ENCODE assay signal across 26 cellular contexts in genomic region chr14:102197317-102197850, GRCh38. TPM values are rescaled to one million over a fixed set of nuclear protein-coding genes. Genes with fewer than 3 reads are reported as not detected.
DNase-seq lines count a peak whose midpoint lies in the region; ATAC-seq, FAIRE-seq and TF ChIP-seq lines count a peak whose summit lies in the region.
"Had no signal": no experiment of that assay in that cellular context is flagged by ENCODE, and none has a peak within 500 bp of the region (broad histone marks: within the 10 kb centered on the region; RNA-seq: fewer than 3 reads in every experiment).

No MANE protein-coding gene starts in this region.

- peaks cover 39% of the 10 kb centered on the region for H3K36me3 Mint-ChIP-seq in activated CD8-positive, alpha-beta T cell treated with anti-CD3 and anti-CD28 coated beads for 36 hours (ENCODE audit: low read depth)
- peaks cover 48% of the 10 kb centered on the region for H3K36me3 Mint-ChIP-seq in activated CD8-positive, alpha-beta T cell treated with anti-CD3 and anti-CD28 coated beads, Interleukin-2, amount 10 ng/mL, durations not matched to agents 7 days and 5 days (ENCODE audit: low read depth)

- H3K27ac ChIP-seq in angular gyrus (ENCODE audit: low read depth, low read length) (peak overlapping the region; percentile 100), keratinocyte (ENCODE audit: control insufficient read depth, insufficient read depth, low read length) (no peak overlapping the region)
- H3K27ac ChIP-seq: brain microvascular endothelial cell, coronary artery, GM23248, prostate gland, RWPE1, thyroid gland had no signal

- H3K27me3 Mint-ChIP-seq in activated CD8-positive, alpha-beta T cell treated with anti-CD3 and anti-CD28 coated beads for 36 hours, result no peaks in the 10 kb centered on the region
- no peaks in the 10 kb centered on the region for H3K27me3 Mint-ChIP-seq in activated CD8-positive, alpha-beta T cell treated with anti-CD3 and anti-CD28 coated beads, Interleukin-2, amount 10 ng/mL, durations not matched to agents 7 days and 5 days (ENCODE audit: low read depth)
- H3K27me3 Mint-ChIP-seq: activated B cell treated with CpG ODN at 0.5 μM for 24 hours; activated CD4-positive, alpha-beta memory T cell treated with anti-CD3 and anti-CD28 coated beads, Interleukin-2, amount 10 ng/mL, durations not matched to agents 7 days and 5 days; B cell had no signal

- DNase-seq in activated CD8-positive, alpha-beta T cell treated with anti-CD3 and anti-CD28 coated beads for 36 hours, result no peak
- DNase-seq in activated CD8-positive, alpha-beta T cell treated with anti-CD3 and anti-CD28 coated beads, Interleukin-2, amount 10 ng/mL, durations not matched to agents 7 days and 5 days, result no peak
- DNase-seq in keratinocyte (ENCODE audit: low read depth, low spot score) (no peak), superior temporal gyrus (ENCODE audit: extremely low spot score) (peak; percentile 45), NCI-H2107 (lab: John Stamatoyannopoulos, UW) (no peak)
- no peak for DNase-seq in central memory CD4-positive, alpha-beta T cell
- DNase-seq: 8988T; activated B cell treated with CpG ODN at 0.5 μM for 24 hours; activated CD4-positive, alpha-beta memory T cell treated with anti-CD3 and anti-CD28 coated beads, Interleukin-2, amount 10 ng/mL, durations not matched to agents 7 days and 5 days; activated T-cell treated with anti-CD3 and anti-CD28 coated beads, Interleukin-2, amount 50 U/mL, for 1 hour; brain microvascular endothelial cell; GM23248; immature natural killer cell; mucosa of descending colon; NCI-H1048; NCI-H187; NCI-H748 treated with DMSO at 0.1 percent for 48 hours; SK-N-SH; T1000; thyroid gland had no signal

- no peaks in the 10 kb centered on the region for H3K9me3 ChIP-seq in keratinocyte (ENCODE audit: control insufficient read depth, low read depth, low read length)
- H3K9me3 ChIP-seq: mucosa of descending colon, prostate gland, SK-N-SH, thyroid gland had no signal

- H3K4me2 ChIP-seq in keratinocyte (ENCODE audit: control insufficient read depth, extremely low read depth, insufficient read depth, low read depth, low read length), result no peak overlapping the region
- H3K4me2 ChIP-seq: SK-N-SH had no signal

- H3K27me3 ChIP-seq in keratinocyte (ENCODE audit: control insufficient read depth, extremely low read depth, insufficient read depth, low read length), result no peaks in the 10 kb centered on the region
- H3K27me3 ChIP-seq: brain microvascular endothelial cell, thyroid gland had no signal

- no peak overlapping the region for H3K4me3 Mint-ChIP-seq in activated CD8-positive, alpha-beta T cell treated with anti-CD3 and anti-CD28 coated beads for 36 hours
- H3K4me3 Mint-ChIP-seq in activated CD8-positive, alpha-beta T cell treated with anti-CD3 and anti-CD28 coated beads, Interleukin-2, amount 10 ng/mL, durations not matched to agents 7 days and 5 days, result no peak overlapping the region
- H3K4me3 Mint-ChIP-seq: activated B cell treated with CpG ODN at 0.5 μM for 24 hours; activated CD4-positive, alpha-beta memory T cell treated with anti-CD3 and anti-CD28 coated beads, Interleukin-2, amount 10 ng/mL, durations not matched to agents 7 days and 5 days; B cell had no signal

- POLR2A ChIA-PET in activated CD8-positive, alpha-beta T cell treated with anti-CD3 and anti-CD28 coated beads for 36 hours (lab: Charles Lee), result no interaction called here
- POLR2A ChIA-PET in activated CD8-positive, alpha-beta T cell treated with anti-CD3 and anti-CD28 coated beads, Interleukin-2, amount 10 ng/mL, durations not matched to agents 7 days and 5 days (lab: Charles Lee), result no interaction called here

- peaks cover 57% of the 10 kb centered on the region for H3K79me2 ChIP-seq in keratinocyte (ENCODE audit: control insufficient read depth, insufficient read depth, low read length)

- no peaks in the 10 kb centered on the region for H3K9me1 ChIP-seq in keratinocyte (ENCODE audit: control insufficient read depth, extremely low read depth, insufficient read depth, low read length)

- H3K27ac Mint-ChIP-seq in activated CD8-positive, alpha-beta T cell treated with anti-CD3 and anti-CD28 coated beads for 36 hours, result peak overlapping the region; percentile 1
- no peak overlapping the region for H3K27ac Mint-ChIP-seq in activated CD8-positive, alpha-beta T cell treated with anti-CD3 and anti-CD28 coated beads, Interleukin-2, amount 10 ng/mL, durations not matched to agents 7 days and 5 days
- H3K27ac Mint-ChIP-seq: activated B cell treated with CpG ODN at 0.5 μM for 24 hours; activated CD4-positive, alpha-beta memory T cell treated with anti-CD3 and anti-CD28 coated beads, Interleukin-2, amount 10 ng/mL, durations not matched to agents 7 days and 5 days; B cell had no signal

- intact Hi-C loops in activated CD8-positive, alpha-beta T cell treated with anti-CD3 and anti-CD28 coated beads for 36 hours (cut with micrococcal nuclease), result no loop called here

- no peak for TF ChIP-seq CTCF in activated CD8-positive, alpha-beta T cell treated with anti-CD3 and anti-CD28 coated beads for 36 hours (IDR thresholded peaks at IDR 0.05)
- no peak for TF ChIP-seq CTCF in keratinocyte (optimal IDR thresholded peaks at IDR 0.05 in 1 of 3, IDR thresholded peaks at IDR 0.05 in 1 of 3, conservative IDR thresholded peaks at IDR 0.05 in 1 of 3; ENCODE audit: extremely low read depth in 1 of 3, insufficient read depth in 2 of 3, low read length in 3 of 3)

- peaks cover 3% of the 10 kb centered on the region for H3K4me1 ChIP-seq in keratinocyte (ENCODE audit: control insufficient read depth, extremely low read depth, insufficient read depth, low read length)
- H3K4me1 ChIP-seq: prostate gland had no signal

- no peak overlapping the region for H3K9ac ChIP-seq in keratinocyte (ENCODE audit: control insufficient read depth, extremely low read depth, insufficient read depth, low read length)
- H3K9ac ChIP-seq: GM23248, SK-N-SH had no signal

- dilution Hi-C loops in keratinocyte (cut with MboI; ENCODE audit: extremely low pct_ligation_motif_present, low sequenced_read_pairs), result no loop called here

- no peak overlapping the region for H2AFZ ChIP-seq in keratinocyte (ENCODE audit: control insufficient read depth, low read length)
- H2AFZ ChIP-seq: GM23248 had no signal

- peak; percentile 23 for FAIRE-seq in keratinocyte (lab: Jason Lieb, UNC)

- H3K4me3 ChIP-seq in keratinocyte (ENCODE audit: control insufficient read depth in 2 of 3, extremely low read depth in 1 of 3, insufficient read depth in 2 of 3, low read depth in 1 of 3, low read length in 3 of 3), result no peak overlapping the region
- H3K4me3 ChIP-seq: coronary artery, GM23248, mucosa of descending colon, prostate gland, thyroid gland had no signal

- peak; percentile 43 for ATAC-seq in activated CD8-positive, alpha-beta T cell treated with anti-CD3 and anti-CD28 coated beads for 36 hours
- ATAC-seq in activated CD8-positive, alpha-beta T cell treated with anti-CD3 and anti-CD28 coated beads, Interleukin-2, amount 10 ng/mL, durations not matched to agents 7 days and 5 days, result no peak
- ATAC-seq in GM19351 (IDR thresholded peaks at IDR 0.05; ENCODE audit: unreplicated experiment), result no peak
- ATAC-seq: mucosa of descending colon had no signal

- no peaks in the 10 kb centered on the region for H3K9me3 Mint-ChIP-seq in activated CD8-positive, alpha-beta T cell treated with anti-CD3 and anti-CD28 coated beads for 36 hours
- no peaks in the 10 kb centered on the region for H3K9me3 Mint-ChIP-seq in activated CD8-positive, alpha-beta T cell treated with anti-CD3 and anti-CD28 coated beads, Interleukin-2, amount 10 ng/mL, durations not matched to agents 7 days and 5 days (ENCODE audit: insufficient read depth)
- H3K9me3 Mint-ChIP-seq: activated B cell treated with CpG ODN at 0.5 μM for 24 hours; activated CD4-positive, alpha-beta memory T cell treated with anti-CD3 and anti-CD28 coated beads, Interleukin-2, amount 10 ng/mL, durations not matched to agents 7 days and 5 days; immature natural killer cell had no signal

- peaks cover 72% of the 10 kb centered on the region for H3K4me1 Mint-ChIP-seq in activated CD8-positive, alpha-beta T cell treated with anti-CD3 and anti-CD28 coated beads for 36 hours (ENCODE audit: low read depth)
- peaks cover 52% of the 10 kb centered on the region for H3K4me1 Mint-ChIP-seq in activated CD8-positive, alpha-beta T cell treated with anti-CD3 and anti-CD28 coated beads, Interleukin-2, amount 10 ng/mL, durations not matched to agents 7 days and 5 days (ENCODE audit: low read depth)

- H3K36me3 ChIP-seq in keratinocyte (ENCODE audit: control insufficient read depth in 2 of 2, extremely low read depth in 1 of 2, insufficient read depth in 2 of 2, low read length in 2 of 2), result peaks cover 12 to 19% of the 10 kb centered on the region in 2 experiments
- H3K36me3 ChIP-seq: prostate gland had no signal

- CTCF ChIA-PET in activated CD8-positive, alpha-beta T cell treated with anti-CD3 and anti-CD28 coated beads for 36 hours (lab: Charles Lee), result interaction anchor here (1.2 to 1.5 kb wide), 3 partner anchors 9 to 117 kb away, joined by 3 to 5 read pairs (median 4); no protein-coding TSS in a partner anchor
- CTCF ChIA-PET in activated CD8-positive, alpha-beta T cell treated with anti-CD3 and anti-CD28 coated beads, Interleukin-2, amount 10 ng/mL, durations not matched to agents 7 days and 5 days (lab: Charles Lee), result interaction anchor here (1.0 to 2.0 kb wide), 2 partner anchors 13 to 235 kb away, joined by 3 to 5 read pairs; no protein-coding TSS in a partner anchor

- H4K20me1 ChIP-seq in keratinocyte (ENCODE audit: control insufficient read depth, extremely low read depth, insufficient read depth, low read length), result peaks cover 12% of the 10 kb centered on the region

RNA-seq across cellular contexts. Expression of gene WDR20, which starts 57.7 kb away (rescaled TPM):
- 10 to 100 TPM; 18.5 to 21.6 TPM for total RNA-seq in activated CD8-positive, alpha-beta T cell treated with anti-CD3 and anti-CD28 coated beads for 36 hours
- 10 to 100 TPM; 30.3 to 30.6 TPM for total RNA-seq in activated CD8-positive, alpha-beta T cell treated with anti-CD3 and anti-CD28 coated beads, Interleukin-2, amount 10 ng/mL, durations not matched to agents 7 days and 5 days
- polyA plus RNA-seq in keratinocyte, result 18.9 to 24.5 TPM (median 22.1 TPM) in 3 replicates
- 10.7 TPM for polyA plus RNA-seq in keratinocyte (2011; ENCODE audit: low read depth)
- 12.4 and 17.2 TPM in 2 replicates for polyA plus RNA-seq in keratinocyte (2011; cell fraction: cytosol; rRNA removed)
- polyA plus RNA-seq in keratinocyte (2011; cell fraction: nucleus; rRNA removed), result 30.0 and 30.9 TPM in 2 replicates
- 16.5 and 19.0 TPM in 2 replicates for polyA plus RNA-seq in keratinocyte (2012; ENCODE audit: low replicate concordance)
- polyA minus RNA-seq in keratinocyte, result 20.1 to 30.0 TPM (median 26.9 TPM) in 3 replicates
- 19.6 TPM for polyA minus RNA-seq in keratinocyte (2011; cell fraction: cytosol; rRNA and poly(A)+ RNA removed)
- polyA minus RNA-seq in keratinocyte (2011; cell fraction: nucleus; rRNA and poly(A)+ RNA removed), result 19.0 and 31.1 TPM in 2 replicates
